ENCODE assay signal across 1 cellular context in the genomic region with DNA sequence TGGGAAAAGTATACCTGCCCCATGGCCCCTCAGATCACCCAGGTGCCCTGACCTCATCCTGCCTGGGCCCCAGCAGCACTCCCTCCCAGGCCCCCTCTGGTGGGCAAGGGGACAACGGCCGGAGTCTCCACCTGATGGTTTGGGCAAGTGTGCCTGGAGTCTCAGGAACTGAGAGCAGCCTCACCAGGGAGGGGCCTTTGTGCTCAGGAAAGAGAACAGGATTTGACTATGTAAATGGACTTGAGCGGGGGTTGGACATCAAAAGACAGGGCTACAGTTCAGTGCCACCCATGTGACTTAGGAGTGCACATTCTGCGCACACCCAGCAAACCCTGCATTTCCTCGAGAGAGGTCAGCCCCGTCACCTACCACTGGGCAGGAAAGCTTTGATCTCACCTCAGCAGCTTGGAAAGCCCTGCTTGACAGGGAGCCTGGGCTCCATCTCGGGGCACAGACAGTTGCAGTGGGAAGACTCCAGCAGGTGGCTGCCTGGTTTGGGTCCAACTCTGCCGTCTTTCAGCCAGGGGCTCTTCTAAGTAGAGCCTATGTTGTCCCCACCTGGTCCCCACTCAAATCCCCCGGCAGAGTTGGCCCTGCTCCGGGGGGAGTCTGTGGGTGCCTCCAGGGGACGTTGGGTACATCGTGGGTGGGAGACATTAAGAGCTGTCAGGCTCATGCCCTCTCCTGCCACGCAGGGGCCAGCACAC.
TF ChIP-seq lines count a peak whose summit lies in the region.

No MANE protein-coding gene starts in this region.

TF ChIP-seq in SK-N-SH, 30 proteins besides CTCF, POLR2A, EP300 and RAD21 (continued from another document):
- TF ChIP-seq CHD2 (IDR thresholded peaks at IDR 0.05; ENCODE audit: low read length, partially characterized antibody) (no peak), FOSL2 (IDR thresholded peaks at IDR 0.05; ENCODE audit: borderline replicate concordance, low read depth) (no peak), NRF1 (IDR thresholded peaks at IDR 0.05; ENCODE audit: low read depth, low read length) (no peak), ELF1 (IDR thresholded peaks at IDR 0.05) (no peak), RFX5 (IDR thresholded peaks at IDR 0.05; ENCODE audit: low read length) (no peak), NFIC (IDR thresholded peaks at IDR 0.05; ENCODE audit: borderline replicate concordance) (no peak), FOXM1 (IDR thresholded peaks at IDR 0.05; ENCODE audit: low read depth) (no peak), GATA2 (CRISPR knock-in tag; IDR thresholded peaks at IDR 0.05) (no peak), TCF12 (IDR thresholded peaks at IDR 0.05) (no peak), EZH2phosphoT487 (IDR thresholded peaks at IDR 0.05; ENCODE audit: borderline replicate concordance, low read depth) (no peak), SMC3 (IDR thresholded peaks at IDR 0.05; ENCODE audit: low read depth, low read length) (no peak)
- TF ChIP-seq, protein P1, sequence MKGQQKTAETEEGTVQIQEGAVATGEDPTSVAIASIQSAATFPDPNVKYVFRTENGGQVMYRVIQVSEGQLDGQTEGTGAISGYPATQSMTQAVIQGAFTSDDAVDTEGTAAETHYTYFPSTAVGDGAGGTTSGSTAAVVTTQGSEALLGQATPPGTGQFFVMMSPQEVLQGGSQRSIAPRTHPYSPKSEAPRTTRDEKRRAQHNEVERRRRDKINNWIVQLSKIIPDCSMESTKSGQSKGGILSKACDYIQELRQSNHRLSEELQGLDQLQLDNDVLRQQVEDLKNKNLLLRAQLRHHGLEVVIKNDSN (IDR thresholded peaks at IDR 0.05; ENCODE audit: borderline replicate concordance, low read depth), result no peak
- TF ChIP-seq, protein P2, sequence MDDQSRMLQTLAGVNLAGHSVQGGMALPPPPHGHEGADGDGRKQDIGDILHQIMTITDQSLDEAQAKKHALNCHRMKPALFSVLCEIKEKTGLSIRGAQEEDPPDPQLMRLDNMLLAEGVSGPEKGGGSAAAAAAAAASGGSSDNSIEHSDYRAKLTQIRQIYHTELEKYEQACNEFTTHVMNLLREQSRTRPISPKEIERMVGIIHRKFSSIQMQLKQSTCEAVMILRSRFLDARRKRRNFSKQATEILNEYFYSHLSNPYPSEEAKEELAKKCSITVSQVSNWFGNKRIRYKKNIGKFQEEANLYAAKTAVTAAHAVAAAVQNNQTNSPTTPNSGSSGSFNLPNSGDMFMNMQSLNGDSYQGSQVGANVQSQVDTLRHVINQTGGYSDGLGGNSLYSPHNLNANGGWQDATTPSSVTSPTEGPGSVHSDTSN (IDR thresholded peaks at IDR 0.05), result no peak
TF ChIP-seq in SK-N-SH: peak in this region for 0.
